1 cellular context compared by ENCODE assay signal in genomic region chr15:60634815-60635214, GRCh38.
TF ChIP-seq lines count a peak whose summit lies in the region.

No MANE protein-coding gene starts in this region.

TF ChIP-seq in GM23338, 12 proteins besides CTCF, POLR2A, EP300 and RAD21 (continued from another document):
- TF ChIP-seq REST (IDR thresholded peaks at IDR 0.05; ENCODE audit: unreplicated experiment) (no peak), EZH2phosphoT487 (IDR thresholded peaks at IDR 0.05; ENCODE audit: unreplicated experiment) (no peak), ZNF114 (CRISPR knock-in tag; IDR thresholded peaks at IDR 0.05) (no peak), STAT1 (IDR thresholded peaks at IDR 0.05; ENCODE audit: unreplicated experiment) (no peak), ZNF331 (CRISPR knock-in tag; IDR thresholded peaks at IDR 0.05; ENCODE audit: low read depth) (no peak), POLR2AphosphoS5 (IDR thresholded peaks at IDR 0.05; ENCODE audit: low read depth) (no peak), ETS1 (IDR thresholded peaks at IDR 0.05) (no peak)
TF ChIP-seq in GM23338: peak in this region for 0.
